In genomic region chr22:20579273-20580120, GRCh38 we compare ENCODE assay signal across 19 cellular contexts.
A peak's percentile ranks its signal among the peaks of the same experiment; 100 is the strongest.
DNase-seq lines count a peak whose midpoint lies in the region; ATAC-seq, FAIRE-seq and TF ChIP-seq lines count a peak whose summit lies in the region.
"Had no signal": no experiment of that assay in that cellular context is flagged by ENCODE, and none has a peak within 500 bp of the region (broad histone marks: within the 10 kb centered on the region; RNA-seq: fewer than 3 reads in every experiment).

No MANE protein-coding gene starts in this region.

- H3K4me1 ChIP-seq in osteoblast (ENCODE audit: insufficient read depth, low read length): no peaks in the 10 kb centered on the region
- H3K4me1 ChIP-seq: Caco-2 had no signal

- H3K27ac Mint-ChIP-seq in activated T-cell treated with anti-CD3 and anti-CD28 coated beads, Interleukin-2, amount 50 U/mL, for 72 hours: peak overlapping the region; percentile 39
- H3K27ac Mint-ChIP-seq in Calu3 (ENCODE audit: unreplicated experiment): peak overlapping the region; percentile 44
- peak overlapping the region; percentile 64 for H3K27ac Mint-ChIP-seq in activated naive CD8-positive, alpha-beta T cell treated with anti-CD3 and anti-CD28 coated beads, Interleukin-2, amount 50 U/mL, for 24 hours
- H3K27ac Mint-ChIP-seq: mesothelial cell of epicardium had no signal

- no peak overlapping the region for H2AFZ ChIP-seq in osteoblast (ENCODE audit: low read length)
- H2AFZ ChIP-seq: hepatocyte had no signal

- no peak overlapping the region for H3K4me3 Mint-ChIP-seq in activated T-cell treated with anti-CD3 and anti-CD28 coated beads, Interleukin-2, amount 50 U/mL, for 72 hours
- no peak overlapping the region for H3K4me3 Mint-ChIP-seq in activated T-cell treated with anti-CD3 and anti-CD28 coated beads, Interleukin-2, amount 50 U/mL, for 4 hours
- no peak overlapping the region for H3K4me3 Mint-ChIP-seq in Calu3 (ENCODE audit: low read depth, unreplicated experiment)
- no peak overlapping the region for H3K4me3 Mint-ChIP-seq in activated naive CD8-positive, alpha-beta T cell treated with anti-CD3 and anti-CD28 coated beads, Interleukin-2, amount 50 U/mL, for 24 hours
- H3K4me3 Mint-ChIP-seq: mesothelial cell of epicardium had no signal

- H3K27me3 Mint-ChIP-seq in activated T-cell treated with anti-CD3 and anti-CD28 coated beads, Interleukin-2, amount 50 U/mL, for 72 hours (ENCODE audit: low read depth): no peaks in the 10 kb centered on the region
- H3K27me3 Mint-ChIP-seq in activated T-cell treated with anti-CD3 and anti-CD28 coated beads, Interleukin-2, amount 50 U/mL, for 4 hours (ENCODE audit: low read depth): no peaks in the 10 kb centered on the region
- H3K27me3 Mint-ChIP-seq in Calu3 (ENCODE audit: unreplicated experiment): no peaks in the 10 kb centered on the region
- no peaks in the 10 kb centered on the region for H3K27me3 Mint-ChIP-seq in activated naive CD8-positive, alpha-beta T cell treated with anti-CD3 and anti-CD28 coated beads, Interleukin-2, amount 50 U/mL, for 24 hours

- no TSS peak for BruUV-seq in Calu3 (replicated peaks; lab: Mats Ljungman, UMichigan)

- TF ChIP-seq CTCF in Calu3 (IDR thresholded peaks at IDR 0.05; ENCODE audit: unreplicated experiment) (no peak), osteoblast (IDR thresholded peaks at IDR 0.05; ENCODE audit: extremely low read depth, low read depth, low read length) (no peak)

- CTCF ChIA-PET in Calu3 (lab: Charles Lee): no interaction called here

- intact Hi-C loops in Calu3 (cut with micrococcal nuclease; ENCODE audit: unreplicated experiment): no loop called here

- no peaks in the 10 kb centered on the region for H3K9me3 ChIP-seq in osteoblast (ENCODE audit: low read depth, low read length)
- H3K9me3 ChIP-seq: Caco-2, neutrophil had no signal

- no peak for TF ChIP-seq POLR2A in GM12892 (IDR thresholded peaks at IDR 0.05; ENCODE audit: low read depth, low read length)

- no peak for DNase-seq in activated T-cell treated with anti-CD3 and anti-CD28 coated beads, Interleukin-2, amount 50 U/mL, for 72 hours
- DNase-seq in activated T-cell treated with anti-CD3 and anti-CD28 coated beads, Interleukin-2, amount 50 U/mL, for 4 hours: no peak
- no peak for DNase-seq in Calu3
- no peak for DNase-seq in activated naive CD8-positive, alpha-beta T cell treated with anti-CD3 and anti-CD28 coated beads, Interleukin-2, amount 50 U/mL, for 24 hours
- DNase-seq in osteoblast (ENCODE audit: insufficient read length, low spot score, missing footprints): peak; percentile 81
- no peak for DNase-seq in NCI-H748 treated with DMSO at 0.1 percent for 48 hours (lab: John Stamatoyannopoulos, UW)
- no peak for DNase-seq in GM12892 (ENCODE audit: insufficient read length)
- DNase-seq: activated CD4-positive, alpha-beta T cell treated with anti-CD3 and anti-CD28 coated beads for 1 hour; Caco-2; central memory CD4-positive, alpha-beta T cell; kidney; NCI-H187; NCI-H524 treated with DMSO at 0.1 percent for 48 hours; OCI-M1; T1000 had no signal

- H3K4me2 ChIP-seq in osteoblast (ENCODE audit: insufficient read depth, low read length): no peak overlapping the region
- H3K4me2 ChIP-seq: hepatocyte had no signal

- no peak overlapping the region for H3K27ac ChIP-seq in osteoblast (ENCODE audit: low read depth, low read length)
- H3K27ac ChIP-seq: hepatocyte, neutrophil had no signal

- FAIRE-seq in GM12892 (lab: Jason Lieb, UNC): no peak
- FAIRE-seq: kidney had no signal

- H3K27me3 ChIP-seq in osteoblast (ENCODE audit: insufficient read depth, low read length): no peaks in the 10 kb centered on the region
- H3K27me3 ChIP-seq: hepatocyte, neutrophil had no signal

- no peaks in the 10 kb centered on the region for H3K4me1 Mint-ChIP-seq in activated T-cell treated with anti-CD3 and anti-CD28 coated beads, Interleukin-2, amount 50 U/mL, for 72 hours (ENCODE audit: low read depth)
- H3K4me1 Mint-ChIP-seq in activated T-cell treated with anti-CD3 and anti-CD28 coated beads, Interleukin-2, amount 50 U/mL, for 4 hours (ENCODE audit: low read depth): peaks cover 28% of the 10 kb centered on the region
- no peaks in the 10 kb centered on the region for H3K4me1 Mint-ChIP-seq in Calu3 (ENCODE audit: low read depth, unreplicated experiment)
- H3K4me1 Mint-ChIP-seq in activated naive CD8-positive, alpha-beta T cell treated with anti-CD3 and anti-CD28 coated beads, Interleukin-2, amount 50 U/mL, for 24 hours: peaks cover 9% of the 10 kb centered on the region
- H3K4me1 Mint-ChIP-seq: mesothelial cell of epicardium had no signal

- H3K9me3 Mint-ChIP-seq in activated T-cell treated with anti-CD3 and anti-CD28 coated beads, Interleukin-2, amount 50 U/mL, for 72 hours: no peaks in the 10 kb centered on the region
- no peaks in the 10 kb centered on the region for H3K9me3 Mint-ChIP-seq in activated T-cell treated with anti-CD3 and anti-CD28 coated beads, Interleukin-2, amount 50 U/mL, for 4 hours
- H3K9me3 Mint-ChIP-seq in Calu3 (ENCODE audit: low read depth, unreplicated experiment): no peaks in the 10 kb centered on the region
- H3K9me3 Mint-ChIP-seq in activated naive CD8-positive, alpha-beta T cell treated with anti-CD3 and anti-CD28 coated beads, Interleukin-2, amount 50 U/mL, for 24 hours: no peaks in the 10 kb centered on the region
- H3K9me3 Mint-ChIP-seq: mesothelial cell of epicardium had no signal

- H3K4me3 ChIP-seq in osteoblast (ENCODE audit: insufficient read depth, low read length): no peak overlapping the region
- H3K4me3 ChIP-seq: hepatocyte had no signal

- H3K79me2 ChIP-seq in osteoblast (ENCODE audit: insufficient read depth, low read length): peaks cover 79% of the 10 kb centered on the region

- peaks cover 53% of the 10 kb centered on the region for H4K20me1 ChIP-seq in osteoblast (ENCODE audit: insufficient read depth, low read length)

- peaks cover 3 to 11% of the 10 kb centered on the region in 2 donors for H3K36me3 Mint-ChIP-seq in activated T-cell treated with anti-CD3 and anti-CD28 coated beads, Interleukin-2, amount 50 U/mL, for 72 hours (ENCODE audit: insufficient read depth in 2 of 2)
- peaks cover 24% of the 10 kb centered on the region for H3K36me3 Mint-ChIP-seq in activated T-cell treated with anti-CD3 and anti-CD28 coated beads, Interleukin-2, amount 50 U/mL, for 4 hours (ENCODE audit: insufficient read depth)
- H3K36me3 Mint-ChIP-seq in Calu3 (ENCODE audit: insufficient read depth, unreplicated experiment): peaks cover 40% of the 10 kb centered on the region
- peaks cover 36% of the 10 kb centered on the region for H3K36me3 Mint-ChIP-seq in activated naive CD8-positive, alpha-beta T cell treated with anti-CD3 and anti-CD28 coated beads, Interleukin-2, amount 50 U/mL, for 24 hours (ENCODE audit: low read depth)

- H3K36me3 ChIP-seq in osteoblast (ENCODE audit: insufficient read depth, low read length): peaks cover 81% of the 10 kb centered on the region

- ATAC-seq in activated T-cell treated with anti-CD3 and anti-CD28 coated beads, Interleukin-2, amount 50 U/mL, for 72 hours (replicated peaks in 1 of 2): no peak
- no peak for ATAC-seq in activated T-cell treated with anti-CD3 and anti-CD28 coated beads, Interleukin-2, amount 50 U/mL, for 4 hours
- no peak for ATAC-seq in activated naive CD8-positive, alpha-beta T cell treated with anti-CD3 and anti-CD28 coated beads, Interleukin-2, amount 50 U/mL, for 24 hours
- ATAC-seq in GM21717 (IDR thresholded peaks at IDR 0.05; ENCODE audit: unreplicated experiment): no peak
